Comparison of ENCODE assay signal across 25 cellular contexts in the genomic region with DNA sequence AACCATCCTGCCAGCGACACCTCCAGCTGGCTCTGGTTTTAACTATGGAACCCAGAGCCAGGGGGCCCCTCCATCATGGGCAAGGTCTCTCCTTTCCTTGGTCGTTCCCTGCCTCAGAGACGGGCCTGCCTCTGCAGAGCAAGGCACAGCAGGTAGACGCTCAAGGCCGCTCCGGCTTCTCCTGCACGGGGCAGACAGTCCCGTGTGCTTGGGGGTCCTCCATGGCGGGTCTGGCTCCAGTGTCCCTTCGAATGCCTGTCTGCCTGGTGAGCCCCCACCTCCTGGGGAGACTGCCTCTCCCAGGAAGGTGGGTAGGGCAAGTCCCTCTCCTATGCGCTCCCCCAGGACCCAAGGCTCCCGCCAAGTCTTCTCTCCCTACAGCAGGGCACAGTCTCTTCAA.
"Had no signal": no experiment of that assay in that cellular context is flagged by ENCODE, and none has a peak within 500 bp of the region (broad histone marks: within the 10 kb centered on the region; RNA-seq: fewer than 3 reads in every experiment).

No MANE protein-coding gene starts in this region.

- H3K36me3 ChIP-seq: breast epithelium had no signal

- H3K36me3 Mint-ChIP-seq: activated naive CD4-positive, alpha-beta T cell treated with anti-CD3 and anti-CD28 coated beads, Interleukin-2, amount 10 ng/mL, durations not matched to agents 7 days and 5 days had no signal

- FAIRE-seq: TTC549 had no signal

- H3K27me3 ChIP-seq: breast epithelium had no signal

- H3K27ac ChIP-seq: breast epithelium, PC-9 had no signal

- H3K4me1 Mint-ChIP-seq: activated CD4-positive, alpha-beta memory T cell treated with anti-CD3 and anti-CD28 coated beads, Interleukin-2, amount 10 ng/mL, durations not matched to agents 7 days and 5 days; activated naive CD4-positive, alpha-beta T cell treated with anti-CD3 and anti-CD28 coated beads, Interleukin-2, amount 10 ng/mL, durations not matched to agents 7 days and 5 days; activated naive CD8-positive, alpha-beta T cell treated with anti-CD3 and anti-CD28 coated beads for 36 hours; IgD-negative memory B cell; T-cell had no signal

- H3K9me3 Mint-ChIP-seq: activated CD4-positive, alpha-beta memory T cell treated with anti-CD3 and anti-CD28 coated beads, Interleukin-2, amount 10 ng/mL, durations not matched to agents 7 days and 5 days; activated naive CD4-positive, alpha-beta T cell treated with anti-CD3 and anti-CD28 coated beads, Interleukin-2, amount 10 ng/mL, durations not matched to agents 7 days and 5 days; activated naive CD8-positive, alpha-beta T cell treated with anti-CD3 and anti-CD28 coated beads for 36 hours; activated T-helper 17 cell treated with anti-CD3 and anti-CD28 coated beads, Interleukin-2, amount 50 U/mL, for 72 hours; IgD-negative memory B cell; T-cell had no signal

- ATAC-seq: activated T-helper 17 cell treated with anti-CD3 and anti-CD28 coated beads, Interleukin-2, amount 50 U/mL, for 72 hours; T-cell had no signal

- H3K4me3 ChIP-seq: breast epithelium, PC-9 had no signal

- DNase-seq: activated CD4-positive, alpha-beta memory T cell treated with anti-CD3 and anti-CD28 coated beads, Interleukin-2, amount 10 ng/mL, durations not matched to agents 7 days and 5 days; activated CD4-positive, alpha-beta T cell treated with anti-CD3 and anti-CD28 coated beads, Interleukin-2, amount 50 U/mL, for 1 hour; activated CD4-positive, CD25-positive, alpha-beta regulatory T cell; activated gamma-delta T cell; activated naive CD4-positive, alpha-beta T cell treated with anti-CD3 and anti-CD28 coated beads, Interleukin-2, amount 10 ng/mL, durations not matched to agents 7 days and 5 days; activated naive CD8-positive, alpha-beta T cell treated with anti-CD3 and anti-CD28 coated beads for 36 hours; activated T-cell treated with anti-CD3 and anti-CD28 coated beads for 4 hours; activated T-cell treated with anti-CD3 and anti-CD28 coated beads, Interleukin-2, amount 50 U/mL, for 48 hours; caudate nucleus; KG1; NCI-H1048; NCI-H1417; NCI-H2029 treated with DMSO at 0.1 percent for 48 hours; NCI-H345; NCI-H510A; NCI-H526 treated with DMSO at 0.1 percent for 48 hours; PC-9; SIG-M5; T-cell; T-helper 2 cell; T1000 had no signal

- H3K27me3 Mint-ChIP-seq: activated CD4-positive, alpha-beta memory T cell treated with anti-CD3 and anti-CD28 coated beads, Interleukin-2, amount 10 ng/mL, durations not matched to agents 7 days and 5 days; activated naive CD4-positive, alpha-beta T cell treated with anti-CD3 and anti-CD28 coated beads, Interleukin-2, amount 10 ng/mL, durations not matched to agents 7 days and 5 days; activated naive CD8-positive, alpha-beta T cell treated with anti-CD3 and anti-CD28 coated beads for 36 hours; activated T-helper 17 cell treated with anti-CD3 and anti-CD28 coated beads, Interleukin-2, amount 50 U/mL, for 72 hours; IgD-negative memory B cell; T-cell had no signal

- H3K27ac Mint-ChIP-seq: activated CD4-positive, alpha-beta memory T cell treated with anti-CD3 and anti-CD28 coated beads, Interleukin-2, amount 10 ng/mL, durations not matched to agents 7 days and 5 days; activated naive CD4-positive, alpha-beta T cell treated with anti-CD3 and anti-CD28 coated beads, Interleukin-2, amount 10 ng/mL, durations not matched to agents 7 days and 5 days; activated naive CD8-positive, alpha-beta T cell treated with anti-CD3 and anti-CD28 coated beads for 36 hours; IgD-negative memory B cell; T-cell had no signal

- H3K4me1 ChIP-seq: breast epithelium had no signal

- H3K9me3 ChIP-seq: breast epithelium had no signal

- H3K4me3 Mint-ChIP-seq: activated CD4-positive, alpha-beta memory T cell treated with anti-CD3 and anti-CD28 coated beads, Interleukin-2, amount 10 ng/mL, durations not matched to agents 7 days and 5 days; activated naive CD4-positive, alpha-beta T cell treated with anti-CD3 and anti-CD28 coated beads, Interleukin-2, amount 10 ng/mL, durations not matched to agents 7 days and 5 days; activated naive CD8-positive, alpha-beta T cell treated with anti-CD3 and anti-CD28 coated beads for 36 hours; activated T-helper 17 cell treated with anti-CD3 and anti-CD28 coated beads, Interleukin-2, amount 50 U/mL, for 72 hours; IgD-negative memory B cell; T-cell had no signal
